In genomic region chr14:20454645-20455354, GRCh38 we compare ENCODE assay signal across 8 cellular contexts. TPM values are rescaled to one million over a fixed set of nuclear protein-coding genes. Genes with fewer than 3 reads are reported as not detected.
DNase-seq lines count a peak whose midpoint lies in the region; ATAC-seq, FAIRE-seq and TF ChIP-seq lines count a peak whose summit lies in the region.

TSS of gene APEX1 (plus strand) at chr14:20455226. CDS start at chr14:20455646, 420 bp downstream.
TSS of gene OSGEP (minus strand) at chr14:20454812. CDS start at chr14:20454683, 129 bp downstream.

- H3K36me3 ChIP-seq in Loucy (ENCODE audit: insufficient read depth, low read length), result peaks cover 46% of the 10 kb centered on the region; the same call in 1 of the 2 replicates

- peak; percentile 94 to 96 for ATAC-seq in natural killer cell treated with Interleukin-12 subunit alpha and Interleukin-12 subunit beta and Interleukin-15 and Interleukin-18, amount 100 ng/mL, for 72 hours
- ATAC-seq in stimulated activated naive CD8-positive, alpha-beta T cell treated with anti-CD3 and anti-CD28 coated beads, Interleukin-15, Interleukin-2, amounts not matched to agents 100 U/mL and 50 U/mL, for 24 hours, result peak; percentile 89

- H3F3A ChIP-seq in Loucy (ENCODE audit: low read depth), result no peaks in the 10 kb centered on the region

- peaks cover 37% of the 10 kb centered on the region for H3K4me1 ChIP-seq in Loucy (ENCODE audit: insufficient read depth, low read length, poor library complexity, severe bottlenecking)

- H3K27me3 ChIP-seq in Loucy (ENCODE audit: insufficient read depth, low read length, poor library complexity, severe bottlenecking), result no peaks in the 10 kb centered on the region

- peak; percentile 99 for DNase-seq in EL
- DNase-seq in H54 (ENCODE audit: insufficient read length, low spot score), result peak; percentile 45
- peak; percentile 96 for DNase-seq in activated effector memory CD4-positive, alpha-beta T cell treated with Interleukin-2 at 50 U/mL for 16 hours
- peak; percentile 100 for DNase-seq in fibroblast of pulmonary artery (ENCODE audit: low read depth)
- DNase-seq in natural killer cell treated with Interleukin-12 subunit alpha and Interleukin-12 subunit beta and Interleukin-15 and Interleukin-18, amount 100 ng/mL, for 72 hours (ENCODE audit: low spot score), result peak; percentile 99
- DNase-seq in stimulated activated naive CD8-positive, alpha-beta T cell treated with anti-CD3 and anti-CD28 coated beads, Interleukin-15, Interleukin-2, amounts not matched to agents 100 U/mL and 50 U/mL, for 24 hours, result peak; percentile 96

- H3K36me3 Mint-ChIP-seq in natural killer cell treated with Interleukin-12 subunit alpha and Interleukin-12 subunit beta and Interleukin-15 and Interleukin-18, amount 100 ng/mL, for 72 hours, result peaks cover 16% of the 10 kb centered on the region

- peak within 1 kb of the TSS; percentile 95 for H3K9ac ChIP-seq in Loucy (ENCODE audit: low read depth, low read length, poor library complexity, severe bottlenecking)

- H3K4me3 Mint-ChIP-seq in natural killer cell treated with Interleukin-12 subunit alpha and Interleukin-12 subunit beta and Interleukin-15 and Interleukin-18, amount 100 ng/mL, for 72 hours, result no peak within 1 kb of the TSS

- no peaks in the 10 kb centered on the region for H3K27me3 Mint-ChIP-seq in natural killer cell treated with Interleukin-12 subunit alpha and Interleukin-12 subunit beta and Interleukin-15 and Interleukin-18, amount 100 ng/mL, for 72 hours

- H3K4me1 Mint-ChIP-seq in natural killer cell treated with Interleukin-12 subunit alpha and Interleukin-12 subunit beta and Interleukin-15 and Interleukin-18, amount 100 ng/mL, for 72 hours (ENCODE audit: low read depth in 2 of 2), result peaks cover 15 to 19% of the 10 kb centered on the region in 2 donors

- H3K27ac Mint-ChIP-seq in natural killer cell treated with Interleukin-12 subunit alpha and Interleukin-12 subunit beta and Interleukin-15 and Interleukin-18, amount 100 ng/mL, for 72 hours, result no peak within 1 kb of the TSS

- TF ChIP-seq POLR2A in H54 (IDR thresholded peaks at IDR 0.05; ENCODE audit: low read depth, low read length), result peak; percentile 45; the same call in 1 of the 2 replicates
- peak; percentile 85 for TF ChIP-seq POLR2A in Raji (IDR thresholded peaks at IDR 0.05; ENCODE audit: insufficient read depth, low read depth, low read length)

- H3K4me2 ChIP-seq in Loucy (ENCODE audit: low read depth, low read length, poor library complexity, severe bottlenecking), result peak within 1 kb of the TSS; percentile 88

- H3K9me3 ChIP-seq in Loucy (ENCODE audit: insufficient read depth, low read depth, low read length), result no peaks in the 10 kb centered on the region

- H3K79me2 ChIP-seq in Loucy (ENCODE audit: insufficient read depth, low read length), result peaks cover 82% of the 10 kb centered on the region

- H4K20me1 ChIP-seq in Loucy (ENCODE audit: insufficient read depth, low read length, poor library complexity, severe bottlenecking), result peaks cover 42% of the 10 kb centered on the region

- H3K4me3 ChIP-seq in Loucy (ENCODE audit: low read length, poor library complexity, severe bottlenecking), result peak within 1 kb of the TSS; percentile 86
- H3K4me3 ChIP-seq in fibroblast of pulmonary artery (replicated peaks; ENCODE audit: low read depth, low read length), result peak within 1 kb of the TSS; percentile 92

- TF ChIP-seq CTCF in Loucy (conservative IDR thresholded peaks at IDR 0.05; ENCODE audit: low read length), result no peak
- no peak for TF ChIP-seq CTCF in fibroblast of pulmonary artery (IDR thresholded peaks at IDR 0.05; ENCODE audit: low read length, missing control alignments)

- H3K9me3 Mint-ChIP-seq in natural killer cell treated with Interleukin-12 subunit alpha and Interleukin-12 subunit beta and Interleukin-15 and Interleukin-18, amount 100 ng/mL, for 72 hours, result no peaks in the 10 kb centered on the region

- H3K9me2 ChIP-seq in Loucy (replicated peaks; ENCODE audit: low read depth, low read length), result no peaks in the 10 kb centered on the region

- peak within 1 kb of the TSS; percentile 74 for H2AFZ ChIP-seq in Loucy (ENCODE audit: low read length)

- peak; percentile 87 for FAIRE-seq in H54 (lab: Jason Lieb, UNC)

RNA-seq across cellular contexts. Expression of gene APEX1, which starts in this region (rescaled TPM):
- 100 to 1,000 TPM; 130 to 151 TPM for total RNA-seq in natural killer cell treated with Interleukin-12 subunit alpha and Interleukin-12 subunit beta and Interleukin-15 and Interleukin-18, amount 100 ng/mL, for 72 hours

RNA-seq across cellular contexts. Expression of gene OSGEP, which starts in this region (rescaled TPM):
- 10 to 100 TPM; 43.1 to 78.0 TPM for total RNA-seq in natural killer cell treated with Interleukin-12 subunit alpha and Interleukin-12 subunit beta and Interleukin-15 and Interleukin-18, amount 100 ng/mL, for 72 hours

Comparison
In these comparisons a context has a peak if more than half of its experiments do, and no peak if none do; other contexts are left out.
1. Peak in every context shown above with its lines: DNase-seq, ATAC-seq and H3K4me3 ChIP-seq.
2. DNase-seq: peak in every context shown above with its lines; median percentile 100 in fibroblast of pulmonary artery; 99 in EL; 99 in natural killer cell treated with Interleukin-12 subunit alpha and Interleukin-12 subunit beta and Interleukin-15 and Interleukin-18, amount 100 ng/mL, for 72 hours; 96 in activated effector memory CD4-positive, alpha-beta T cell treated with Interleukin-2 at 50 U/mL for 16 hours; 96 in stimulated activated naive CD8-positive, alpha-beta T cell treated with anti-CD3 and anti-CD28 coated beads, Interleukin-15, Interleukin-2, amounts not matched to agents 100 U/mL and 50 U/mL, for 24 hours; 45 in H54.